ENCODE assay signal across 12 cellular contexts in the genomic region with DNA sequence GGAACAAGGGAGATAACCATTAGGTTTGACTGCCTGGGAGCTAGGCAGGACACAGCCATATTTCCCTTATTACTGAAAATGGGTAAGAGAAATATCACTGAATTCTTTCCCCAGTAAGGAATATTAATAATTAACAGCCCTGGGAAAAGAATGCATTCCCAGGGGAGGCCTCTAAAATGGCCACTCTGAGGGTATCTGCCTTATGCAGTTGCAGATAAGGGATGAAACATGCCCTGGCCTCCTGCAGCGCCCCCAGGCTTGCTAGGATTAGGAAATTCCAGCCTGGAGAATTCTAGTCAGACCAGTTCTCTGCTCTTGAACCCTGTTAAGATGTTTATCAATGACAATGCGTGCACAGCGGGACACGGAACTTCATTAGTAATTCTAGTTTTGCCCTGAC. TPM values are rescaled to one million over a fixed set of nuclear protein-coding genes. Genes with fewer than 3 reads are reported as not detected.
"Had no signal": no experiment of that assay in that cellular context is flagged by ENCODE, and none has a peak within 500 bp of the region (broad histone marks: within the 10 kb centered on the region; RNA-seq: fewer than 3 reads in every experiment).

No MANE protein-coding gene starts in this region.

RNA-seq across cellular contexts. Expression of a gene that starts 52.8 kb away (rescaled TPM):
- total RNA-seq: activated naive CD4-positive, alpha-beta T cell treated with anti-CD3 and anti-CD28 coated beads for 36 hours; activated naive CD4-positive, alpha-beta T cell treated with anti-CD3 and anti-CD28 coated beads, Interleukin-2, amount 50 U/mL, for 72 hours; activated naive CD8-positive, alpha-beta T cell treated with anti-CD3 and anti-CD28 coated beads for 36 hours; activated naive CD8-positive, alpha-beta T cell treated with anti-CD3 and anti-CD28 coated beads, Interleukin-2, amount 10 ng/mL, durations not matched to agents 7 days and 5 days; activated T-cell treated with anti-CD3 and anti-CD28 coated beads, Interleukin-2, amount 50 U/mL, for 4 hours; activated T-cell treated with anti-CD3 and anti-CD28 coated beads, Interleukin-2, amount 50 U/mL, for 72 hours; activated T-helper 1 cell treated with anti-CD3 and anti-CD28 coated beads, Interleukin-12 subunit alpha, Interleukin-12 subunit beta, Interleukin-2, Interleukin-4 antibody, amounts not matched to agents 30 ng/mL and 10 ng/mL and 1 ng/mL, durations not matched to agents 14 hours and 24 hours and 36 hours; activated T-helper 17 cell treated with anti-CD3 and anti-CD28 coated beads, Interleukin-2, amount 50 U/mL, for 72 hours; activated T-helper 2 cell treated with anti-CD3 and anti-CD28 coated beads, Interferon-gamma antibody, Interleukin-2, Interleukin-4, amounts not matched to agents 10 μg/mL and 5 μg/mL and 100 μg/mL, durations not matched to agents 14 hours and 24 hours and 36 hours; bronchial epithelial cell; chondrocyte had no signal
- polyA plus RNA-seq: cardiac muscle cell had no signal
